In the genomic region with DNA sequence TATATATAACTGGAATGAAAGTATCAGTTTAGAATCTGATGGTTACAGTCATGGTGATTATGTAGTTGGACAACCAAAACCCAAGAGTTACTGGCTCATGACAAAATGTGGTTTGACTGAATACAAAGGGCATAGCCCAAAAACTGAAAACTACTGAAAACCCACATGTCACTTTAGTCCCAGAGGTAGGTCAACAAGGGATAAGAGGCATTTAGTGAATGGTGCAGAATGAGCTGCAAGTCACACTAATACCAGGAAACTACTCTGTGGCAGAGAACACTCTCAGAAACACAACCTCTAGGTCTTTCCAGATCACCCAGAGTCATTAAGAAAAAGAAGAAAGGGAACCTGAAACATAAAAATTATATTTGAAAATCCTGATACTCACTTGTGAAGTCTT, we compare ENCODE assay signal across 14 cellular contexts.
DNase-seq lines count a peak whose midpoint lies in the region; ATAC-seq and TF ChIP-seq lines count a peak whose summit lies in the region.
"Had no signal": no experiment of that assay in that cellular context is flagged by ENCODE, and none has a peak within 500 bp of the region (broad histone marks: within the 10 kb centered on the region; RNA-seq: fewer than 3 reads in every experiment).

No MANE protein-coding gene starts in this region.

- H3K36me3 ChIP-seq in smooth muscle cell (ENCODE audit: low read depth) (no peaks in the 10 kb centered on the region), esophagus squamous epithelium (no peaks in the 10 kb centered on the region)

- no peak overlapping the region for H3K4me3 Mint-ChIP-seq in activated CD4-positive, alpha-beta T cell treated with anti-CD3 and anti-CD28 coated beads for 36 hours
- H3K4me3 Mint-ChIP-seq: neural crest cell had no signal

- no peaks in the 10 kb centered on the region for H3K79me2 ChIP-seq in smooth muscle cell (ENCODE audit: low read depth)

- peak; percentile 83 for ATAC-seq in activated CD4-positive, alpha-beta T cell treated with anti-CD3 and anti-CD28 coated beads for 36 hours
- peak; percentile 93 for ATAC-seq in GM21529 (IDR thresholded peaks at IDR 0.05; ENCODE audit: unreplicated experiment)
- peak; percentile 87 for ATAC-seq in HG03135 (IDR thresholded peaks at IDR 0.05; ENCODE audit: unreplicated experiment)
- ATAC-seq in left lobe of liver = no peak

- TF ChIP-seq CTCF in smooth muscle cell (IDR thresholded peaks at IDR 0.05; ENCODE audit: borderline replicate concordance, insufficient read depth, poor library complexity, severe bottlenecking) = no peak
- TF ChIP-seq CTCF in esophagus squamous epithelium (IDR thresholded peaks at IDR 0.05) = no peak

- CTCF ChIA-PET in activated CD4-positive, alpha-beta T cell treated with anti-CD3 and anti-CD28 coated beads for 36 hours (lab: Charles Lee) = interaction anchor here (0.6 kb wide), 1 partner anchor 11 kb away, joined by 3 read pairs; no protein-coding TSS in a partner anchor

- POLR2A ChIA-PET in activated CD4-positive, alpha-beta T cell treated with anti-CD3 and anti-CD28 coated beads for 36 hours (lab: Charles Lee) = no interaction called here

- H3K4me2 ChIP-seq in smooth muscle cell = no peak overlapping the region

- peaks cover 5% of the 10 kb centered on the region for H3K9me3 Mint-ChIP-seq in activated CD4-positive, alpha-beta T cell treated with anti-CD3 and anti-CD28 coated beads for 36 hours (ENCODE audit: low read depth)

- no peak overlapping the region for H2AFZ ChIP-seq in smooth muscle cell (ENCODE audit: low read depth)

- H3K27ac ChIP-seq in smooth muscle cell (ENCODE audit: low read depth) (peak overlapping the region; percentile 37), esophagus squamous epithelium (no peak overlapping the region)

- H3K9ac ChIP-seq in smooth muscle cell (ENCODE audit: low read depth) = no peak overlapping the region

- H3K27me3 Mint-ChIP-seq in activated CD4-positive, alpha-beta T cell treated with anti-CD3 and anti-CD28 coated beads for 36 hours = no peaks in the 10 kb centered on the region

- TF ChIP-seq POLR2A in esophagus squamous epithelium (IDR thresholded peaks at IDR 0.05) = no peak

- intact Hi-C loops in activated CD4-positive, alpha-beta T cell treated with anti-CD3 and anti-CD28 coated beads for 36 hours (cut with DNase I, micrococcal nuclease) = no loop called here
- intact Hi-C loops in esophagus squamous epithelium (cut with DNase I) = no loop called here

- no peaks in the 10 kb centered on the region for H4K20me1 ChIP-seq in smooth muscle cell (ENCODE audit: low read depth)

- H3K4me1 ChIP-seq in smooth muscle cell (ENCODE audit: low read depth) (no peaks in the 10 kb centered on the region), esophagus squamous epithelium (peaks cover 0 to 6% (median 3%) of the 10 kb centered on the region in 3 donors)

- H3K9me3 ChIP-seq in smooth muscle cell (replicated peaks; ENCODE audit: low read depth) (peaks cover 4% of the 10 kb centered on the region), esophagus squamous epithelium (no peaks in the 10 kb centered on the region)

- H3K27me3 ChIP-seq in smooth muscle cell (ENCODE audit: low read depth) (no peaks in the 10 kb centered on the region), esophagus squamous epithelium (no peaks in the 10 kb centered on the region)

- H3K4me3 ChIP-seq in smooth muscle cell (no peak overlapping the region), esophagus squamous epithelium (no peak overlapping the region)

- no peak for DNase-seq in activated CD4-positive, alpha-beta T cell treated with anti-CD3 and anti-CD28 coated beads for 36 hours
- no peak for DNase-seq in activated CD4-positive, alpha-beta T cell treated with anti-CD3 and anti-CD28 coated beads, Interleukin-2, amount 50 U/mL, for 1 hour
- DNase-seq in smooth muscle cell (lab: John Stamatoyannopoulos, UW; ENCODE audit: unreplicated experiment) (no peak), NCI-H128 (lab: John Stamatoyannopoulos, UW; ENCODE audit: unreplicated experiment) (no peak), left lobe of liver (ENCODE audit: low spot score) (no peak), esophagus squamous epithelium (lab: John Stamatoyannopoulos, UW) (no peak)
- DNase-seq: 8988T; activated CD4-positive, CD25-positive, alpha-beta regulatory T cell; DMS79; NCI-H1048; stimulated activated CD4-positive, alpha-beta T cell treated with anti-CD3 and anti-CD28 coated beads, Interleukin-2, amount 100 ng/mL, for 24 hours had no signal

- no peak overlapping the region for H3K27ac Mint-ChIP-seq in activated CD4-positive, alpha-beta T cell treated with anti-CD3 and anti-CD28 coated beads for 36 hours

- peaks cover 4% of the 10 kb centered on the region for H3F3A ChIP-seq in smooth muscle cell (ENCODE audit: low read depth)

- H3K36me3 Mint-ChIP-seq in activated CD4-positive, alpha-beta T cell treated with anti-CD3 and anti-CD28 coated beads for 36 hours (ENCODE audit: low read depth) = peaks cover 8% of the 10 kb centered on the region

- H3K4me1 Mint-ChIP-seq in activated CD4-positive, alpha-beta T cell treated with anti-CD3 and anti-CD28 coated beads for 36 hours = no peaks in the 10 kb centered on the region
